Comparison of ENCODE assay signal across 22 cellular contexts in the genomic region with DNA sequence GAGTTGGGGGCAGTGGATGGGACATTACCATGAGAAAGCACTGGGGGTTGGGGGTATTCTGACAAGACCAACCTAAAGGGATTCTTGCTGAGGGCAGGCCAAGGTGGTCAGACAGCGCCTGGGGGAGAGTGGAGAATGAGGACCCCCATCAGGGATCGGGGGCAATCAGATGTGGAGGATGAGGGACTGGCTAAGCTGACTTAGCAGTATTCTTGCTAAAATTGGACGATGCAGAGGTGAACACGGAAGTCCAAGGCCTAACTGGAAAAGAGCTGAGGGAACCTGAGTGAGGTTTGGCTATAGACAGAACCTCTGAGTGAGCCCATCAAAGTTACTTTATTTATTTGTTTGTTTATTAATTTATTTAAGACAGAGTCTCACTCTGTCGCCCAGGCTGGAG. TPM values are rescaled to one million over a fixed set of nuclear protein-coding genes. Genes with fewer than 3 reads are reported as not detected.
"Had no signal": no experiment of that assay in that cellular context is flagged by ENCODE, and none has a peak within 500 bp of the region (broad histone marks: within the 10 kb centered on the region; RNA-seq: fewer than 3 reads in every experiment).

No MANE protein-coding gene starts in this region.

- H3K4me3 ChIP-seq: ascending aorta, gastrocnemius medialis, heart right ventricle, lung, mucosa of descending colon, sigmoid colon, spleen, stomach, testis had no signal

- H3K27ac Mint-ChIP-seq: activated B cell treated with CpG ODN at 0.5 μM for 24 hours; activated CD8-positive, alpha-beta T cell treated with anti-CD3 and anti-CD28 coated beads for 36 hours; T-helper 17 cell had no signal

- H3K9me3 ChIP-seq: ascending aorta, gastrocnemius medialis, heart right ventricle, mucosa of descending colon, neutrophil, sigmoid colon, spleen, stomach, testis had no signal

- H2AFZ ChIP-seq: parathyroid adenoma had no signal

- H3K27me3 ChIP-seq: ascending aorta, gastrocnemius medialis, heart right ventricle, neutrophil, sigmoid colon, spleen, stomach, testis had no signal

- ATAC-seq: activated CD8-positive, alpha-beta T cell treated with anti-CD3 and anti-CD28 coated beads for 36 hours; gastrocnemius medialis; heart right ventricle; mucosa of descending colon; naive thymus-derived CD4-positive, alpha-beta T cell; T-helper 17 cell had no signal

- H3K4me1 ChIP-seq: ascending aorta, gastrocnemius medialis, parathyroid adenoma, sigmoid colon, stomach, testis had no signal

- H3K36me3 ChIP-seq: ascending aorta, gastrocnemius medialis, neutrophil, sigmoid colon, spleen, stomach had no signal

- H3K27ac ChIP-seq: ascending aorta, gastrocnemius medialis, heart right ventricle, neutrophil, parathyroid adenoma, sigmoid colon, spleen, stomach, testis had no signal

- DNase-seq: activated B cell treated with CpG ODN at 0.5 μM for 24 hours; activated CD4-positive, alpha-beta T cell treated with anti-CD3 and anti-CD28 coated beads for 48 hours; activated CD8-positive, alpha-beta memory T cell treated with anti-CD3 and anti-CD28 coated beads, Interleukin-2, amount 50 U/mL, for 48 hours; activated CD8-positive, alpha-beta T cell treated with anti-CD3 and anti-CD28 coated beads for 36 hours; activated naive CD4-positive, alpha-beta T cell; gastrocnemius medialis; heart right ventricle; islet precursor cell; naive thymus-derived CD4-positive, alpha-beta T cell; sigmoid colon; spleen; stomach; T-helper 17 cell; testis had no signal

- H3K9ac ChIP-seq: parathyroid adenoma had no signal

- H3K4me3 Mint-ChIP-seq: activated B cell treated with CpG ODN at 0.5 μM for 24 hours; activated CD8-positive, alpha-beta T cell treated with anti-CD3 and anti-CD28 coated beads for 36 hours; naive thymus-derived CD4-positive, alpha-beta T cell; T-helper 17 cell had no signal

- H3K9me3 Mint-ChIP-seq: activated B cell treated with CpG ODN at 0.5 μM for 24 hours; activated CD8-positive, alpha-beta T cell treated with anti-CD3 and anti-CD28 coated beads for 36 hours had no signal

- H3K27me3 Mint-ChIP-seq: activated B cell treated with CpG ODN at 0.5 μM for 24 hours; activated CD8-positive, alpha-beta T cell treated with anti-CD3 and anti-CD28 coated beads for 36 hours; naive thymus-derived CD4-positive, alpha-beta T cell; T-helper 17 cell had no signal

RNA-seq across cellular contexts. Expression of gene SPN, which starts 25.1 kb away (rescaled TPM):
- total RNA-seq: bronchial epithelial cell, dermis microvascular lymphatic vessel endothelial cell, epithelial cell of proximal tubule had no signal

RNA-seq across cellular contexts. Expression of gene C16orf54, which starts 57.6 kb away (rescaled TPM):
- total RNA-seq: bronchial epithelial cell, dermis microvascular lymphatic vessel endothelial cell, epithelial cell of proximal tubule had no signal
